ENCODE assay signal across 9 cellular contexts in the genomic region with DNA sequence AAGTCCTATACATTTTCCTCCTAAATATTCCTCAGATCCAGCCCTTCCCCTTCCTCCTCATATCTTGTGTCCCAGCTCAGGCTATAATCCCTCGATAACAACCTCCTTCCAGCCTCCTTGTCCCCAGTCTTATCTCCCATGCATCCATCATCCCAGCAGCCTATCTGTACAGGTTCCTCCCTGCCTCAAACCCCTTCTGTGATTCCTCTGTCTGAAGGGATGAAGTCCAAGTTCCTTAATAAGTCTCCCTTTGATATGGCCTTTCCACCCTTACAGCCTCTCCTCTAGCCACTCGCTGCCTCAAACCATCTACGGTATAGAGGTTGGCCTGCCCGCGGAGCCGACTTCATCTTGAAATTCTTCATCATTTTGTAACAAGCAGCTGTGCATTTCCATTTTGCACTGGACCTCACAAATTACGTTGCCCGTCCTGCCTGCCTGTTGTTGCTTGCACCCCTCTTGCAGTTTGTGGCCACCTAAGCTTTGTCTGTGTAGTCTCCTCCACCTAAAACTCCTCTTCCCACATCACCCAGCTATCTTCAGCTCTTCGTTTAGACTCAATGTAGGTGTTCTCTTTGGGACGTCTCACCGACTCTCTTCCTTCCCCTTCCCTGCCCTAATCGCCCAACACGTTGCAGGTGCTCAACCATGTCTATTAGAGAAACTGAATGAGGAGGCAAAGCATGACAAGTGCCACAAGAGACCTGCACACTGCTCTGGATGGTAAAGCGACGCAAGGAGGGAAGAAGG. TPM values are rescaled to one million over a fixed set of nuclear protein-coding genes. Genes with fewer than 3 reads are reported as not detected.
A peak's percentile ranks its signal among the peaks of the same experiment; 100 is the strongest.
DNase-seq lines count a peak whose midpoint lies in the region; ATAC-seq, FAIRE-seq and TF ChIP-seq lines count a peak whose summit lies in the region.
"Had no signal": no experiment of that assay in that cellular context is flagged by ENCODE, and none has a peak within 500 bp of the region (broad histone marks: within the 10 kb centered on the region; RNA-seq: fewer than 3 reads in every experiment).

No MANE protein-coding gene starts in this region.

- peak overlapping the region; percentile 83 for H3K27ac ChIP-seq in DND-41 (ENCODE audit: low read length)
- H3K27ac ChIP-seq in Panc1 (ENCODE audit: low read length), result peak overlapping the region; percentile 82
- no peak overlapping the region for H3K27ac ChIP-seq in endothelial cell of umbilical vein (ENCODE audit: insufficient read depth, low read depth, low read length)
- H3K27ac ChIP-seq in prostate gland, result peak overlapping the region; percentile 39 to 59

- in situ Hi-C loops in Panc1 (cut with HindIII; ENCODE audit: low pct_unique_long_range_greater_than_20kb, low sequenced_read_pairs), result no loop called here

- no TSS peak for BruUV-seq in Panc1 (replicated peaks; lab: Mats Ljungman, UMichigan)
- BruUV-seq in endothelial cell of umbilical vein (replicated peaks; lab: Mats Ljungman, UMichigan), result no TSS peak

- H4K20me1 ChIP-seq in DND-41 (ENCODE audit: insufficient read depth, low read length) (no peaks in the 10 kb centered on the region), endothelial cell of umbilical vein (replicated peaks; ENCODE audit: control insufficient read depth, extremely low read depth, insufficient read depth, low read length) (no peaks in the 10 kb centered on the region)

- H3K9me3 ChIP-seq in DND-41 (ENCODE audit: insufficient read depth, low read length, severe bottlenecking) (no peaks in the 10 kb centered on the region), Panc1 (ENCODE audit: control insufficient read depth, insufficient read depth, low read depth, low read length) (no peaks in the 10 kb centered on the region), endothelial cell of umbilical vein (replicated peaks; ENCODE audit: control insufficient read depth, insufficient read depth, low read length) (no peaks in the 10 kb centered on the region), prostate gland (no peaks in the 10 kb centered on the region), MG63 (no peaks in the 10 kb centered on the region)

- H3K79me2 ChIP-seq in DND-41 (ENCODE audit: insufficient read depth, low read length) (peaks cover 21% of the 10 kb centered on the region), endothelial cell of umbilical vein (ENCODE audit: control insufficient read depth, insufficient read depth, low read length) (no peaks in the 10 kb centered on the region)

- peaks cover 20% of the 10 kb centered on the region for H3K36me3 ChIP-seq in DND-41 (ENCODE audit: insufficient read depth, low read length)
- no peaks in the 10 kb centered on the region; the same call in 1 of the 2 replicates for H3K36me3 ChIP-seq in Panc1 (ENCODE audit: control insufficient read depth, insufficient read depth, low read length)
- H3K36me3 ChIP-seq in endothelial cell of umbilical vein (ENCODE audit: control insufficient read depth in 2 of 2, extremely low read depth in 1 of 2, insufficient read depth in 2 of 2, low read length in 2 of 2), result peaks cover 0 to 9% of the 10 kb centered on the region in 2 experiments
- H3K36me3 ChIP-seq in prostate gland, result peaks cover 5 to 10% of the 10 kb centered on the region in 2 donors
- H3K36me3 ChIP-seq in MG63, result peaks cover 15% of the 10 kb centered on the region

- CTCF ChIA-PET in Panc1 (lab: Charles Lee), result interaction anchor here (0.6 to 2.2 kb wide), 14 partner anchors 9 to 81 kb away, joined by 3 to 22 read pairs (median 6); a partner anchor contains a TSS
- CTCF ChIA-PET in endothelial cell of umbilical vein (lab: Charles Lee), result interaction anchor here (0.8 to 15.7 kb wide), 23 partner anchors 9 to 135 kb away, joined by 3 to 469 read pairs (median 5); a partner anchor contains a TSS

- peaks cover 32% of the 10 kb centered on the region for H3K4me1 ChIP-seq in DND-41 (ENCODE audit: insufficient read depth, low read length)
- peaks cover 20% of the 10 kb centered on the region for H3K4me1 ChIP-seq in Panc1 (ENCODE audit: control insufficient read depth, insufficient read depth, low read length)
- H3K4me1 ChIP-seq in endothelial cell of umbilical vein (ENCODE audit: control insufficient read depth, extremely low read depth, insufficient read depth, low read length), result peaks cover 6% of the 10 kb centered on the region
- no peaks in the 10 kb centered on the region for H3K4me1 ChIP-seq in prostate gland (replicated peaks)

- TF ChIP-seq POLR2A in endothelial cell of umbilical vein (IDR thresholded peaks at IDR 0.05; ENCODE audit: low read depth, low read length) (no peak), prostate gland (IDR thresholded peaks at IDR 0.05) (no peak)

- no peak for FAIRE-seq in endothelial cell of umbilical vein (lab: Jason Lieb, UNC)

- intact Hi-C loops in Panc1 (cut with micrococcal nuclease; ENCODE audit: unreplicated experiment), result loop anchor here (5.0 kb wide), 1 partner anchor 128 kb away; a partner anchor contains a TSS
- intact Hi-C loops in endothelial cell of umbilical vein (cut with micrococcal nuclease), result loop anchor here (1.0 kb wide), 2 partner anchors 21 to 74 kb away; a partner anchor contains a TSS
- intact Hi-C loops in prostate gland (cut with DNase I), result loop anchor here (2.0 to 5.0 kb wide), 2 partner anchors 21 to 73 kb away; a partner anchor contains a TSS

- DNase-seq in DND-41, result no peak
- no peak for DNase-seq in Panc1 (ENCODE audit: low read depth, low spot score)
- DNase-seq in endothelial cell of umbilical vein (ENCODE audit: low read depth, low spot score), result no peak
- no peak for DNase-seq in prostate gland (ENCODE audit: low spot score)
- DNase-seq in NCI-H82 treated with DMSO at 0.1 percent for 48 hours (lab: John Stamatoyannopoulos, UW; ENCODE audit: unreplicated experiment), result no peak
- DNase-seq in epidermal melanocyte (ENCODE audit: insufficient read length, low spot score), result no peak
- no peak for DNase-seq in MG63

- 51% methylated on average over 15 of the region's 15 CpGs for WGBS in prostate gland

- dilution Hi-C loops in endothelial cell of umbilical vein (cut with MboI; ENCODE audit: extremely low pct_ligation_motif_present, low sequenced_read_pairs), result no loop called here

- TF ChIP-seq CTCF in DND-41 (IDR thresholded peaks at IDR 0.05; ENCODE audit: borderline replicate concordance, extremely low read depth, low read length, poor library complexity, severe bottlenecking) (no peak), Panc1 (IDR thresholded peaks at IDR 0.05) (no peak), endothelial cell of umbilical vein (IDR thresholded peaks at IDR 0.05; ENCODE audit: extremely low read depth in 1 of 2, insufficient read depth in 1 of 2, low read depth in 1 of 2, low read length in 2 of 2) (no peak), prostate gland (IDR thresholded peaks at IDR 0.05) (no peak)

- H3K4me3 ChIP-seq in DND-41 (ENCODE audit: low read depth in 1 of 2, low read length in 2 of 2) (peak overlapping the region; percentile 7 to 91; a peak in 3 of 4 replicates), Panc1 (ENCODE audit: low read depth in 2 of 2, low read length in 2 of 2) (peak overlapping the region; percentile 65 to 84), endothelial cell of umbilical vein (replicated peaks in 1 of 3; ENCODE audit: insufficient read depth in 1 of 3, low read depth in 1 of 3, low read length in 3 of 3) (peak overlapping the region in 1 of 3 experiments; percentile 18), prostate gland (peak overlapping the region in 1 of 2 donors; percentile 15), MG63 (no peak overlapping the region)

- H3K9me1 ChIP-seq in endothelial cell of umbilical vein (replicated peaks; ENCODE audit: control insufficient read depth, extremely low read depth, insufficient read depth, low read length), result no peaks in the 10 kb centered on the region

- POLR2A ChIA-PET in Panc1 (lab: Charles Lee), result interaction anchor here (0.6 to 1.0 kb wide), 6 partner anchors 15 to 422 kb away, joined by 3 to 14 read pairs (median 4); no protein-coding TSS in a partner anchor
- POLR2A ChIA-PET in endothelial cell of umbilical vein (lab: Charles Lee), result interaction anchor here (1.2 kb wide), 1 partner anchor 48 kb away, joined by 3 read pairs; no protein-coding TSS in a partner anchor

- ATAC-seq in DND-41 (ENCODE audit: insufficient read depth, low read depth), result no peak
- no peak for ATAC-seq in Panc1
- ATAC-seq in HG02970 (IDR thresholded peaks at IDR 0.05; ENCODE audit: low FRiP score, unreplicated experiment), result no peak

- H3K4me2 ChIP-seq in DND-41 (ENCODE audit: insufficient read depth, low read length), result peak overlapping the region; percentile 82
- H3K4me2 ChIP-seq in endothelial cell of umbilical vein (ENCODE audit: insufficient read depth, low read length), result peak overlapping the region; percentile 44

- H3K27me3 ChIP-seq in DND-41 (ENCODE audit: insufficient read depth, low read length, poor library complexity), result no peaks in the 10 kb centered on the region
- no peaks in the 10 kb centered on the region for H3K27me3 ChIP-seq in Panc1 (ENCODE audit: control insufficient read depth, insufficient read depth, low read length)
- H3K27me3 ChIP-seq in endothelial cell of umbilical vein (ENCODE audit: control insufficient read depth in 2 of 2, insufficient read depth in 2 of 2, low read length in 2 of 2), result no peaks in the 10 kb centered on the region
- no peaks in the 10 kb centered on the region for H3K27me3 ChIP-seq in prostate gland (replicated peaks; ENCODE audit: insufficient read depth)
- no peaks in the 10 kb centered on the region for H3K27me3 ChIP-seq in MG63

- peak overlapping the region; percentile 98 for H2AFZ ChIP-seq in DND-41 (ENCODE audit: low read depth, low read length)
- H2AFZ ChIP-seq in endothelial cell of umbilical vein (ENCODE audit: low read depth, low read length), result peak overlapping the region; percentile 93

- H3K9ac ChIP-seq in DND-41 (ENCODE audit: low read depth, low read length) (peak overlapping the region; percentile 76), endothelial cell of umbilical vein (replicated peaks; ENCODE audit: extremely low read depth, insufficient read depth, low read length) (no peak overlapping the region)

RNA-seq across cellular contexts. Expression of a gene that starts 0.8 kb away (rescaled TPM):
- total RNA-seq in Panc1 (2021; ENCODE audit: unreplicated experiment), result 193 TPM
- 137 TPM for polyA plus RNA-seq in Panc1 (2012; ENCODE audit: insufficient read length)
- total RNA-seq in endothelial cell of umbilical vein, result 109 and 122 TPM in 2 replicates
- polyA plus RNA-seq in endothelial cell of umbilical vein, result 128 and 139 TPM in 2 replicates
- 74.8 and 79.0 TPM in 2 replicates for polyA plus RNA-seq in endothelial cell of umbilical vein (2011; cell fraction: cytosol; rRNA removed)
- 1,121 and 1,379 TPM in 2 replicates for polyA plus RNA-seq in endothelial cell of umbilical vein (2011; cell fraction: nucleus; rRNA removed)
- polyA plus RNA-seq in endothelial cell of umbilical vein (2012), result 88.3 and 108 TPM in 2 replicates
- polyA minus RNA-seq in endothelial cell of umbilical vein, result 156 and 174 TPM in 2 replicates
- polyA minus RNA-seq in endothelial cell of umbilical vein (2011; cell fraction: cytosol; rRNA and poly(A)+ RNA removed), result 29.1 TPM
- polyA minus RNA-seq in endothelial cell of umbilical vein (2011; cell fraction: nucleus; rRNA and poly(A)+ RNA removed), result 114 and 116 TPM in 2 replicates
- total RNA-seq in prostate gland, result 100 to 1,000 TPM; 185 to 193 TPM
- total RNA-seq in MG63 (2014; rRNA removed; shearing (Covaris generic); ENCODE audit: low replicate concordance), result 53.3 and 59.4 TPM in 2 replicates

RNA-seq across cellular contexts. Expression of a gene that starts 12.5 kb away (rescaled TPM):
- total RNA-seq in Panc1 (2021; ENCODE audit: unreplicated experiment), result 0.18 TPM
- not detected for polyA plus RNA-seq in Panc1 (2012; ENCODE audit: insufficient read length)
- total RNA-seq in endothelial cell of umbilical vein, result not detected in 2 replicates
- polyA plus RNA-seq in endothelial cell of umbilical vein, result not detected in 2 replicates
- not detected in 2 replicates for polyA plus RNA-seq in endothelial cell of umbilical vein (2011; cell fraction: cytosol; rRNA removed)
- polyA plus RNA-seq in endothelial cell of umbilical vein (2011; cell fraction: nucleus; rRNA removed), result not detected in 2 replicates
- polyA plus RNA-seq in endothelial cell of umbilical vein (2012), result 0.11 and 0.18 TPM in 2 replicates
- polyA minus RNA-seq in endothelial cell of umbilical vein, result not detected in 2 replicates
- not detected for polyA minus RNA-seq in endothelial cell of umbilical vein (2011; cell fraction: cytosol; rRNA and poly(A)+ RNA removed)
- polyA minus RNA-seq in endothelial cell of umbilical vein (2011; cell fraction: nucleus; rRNA and poly(A)+ RNA removed), result not detected in 2 replicates
- 10 to 100 TPM; 19.9 to 59.7 TPM for total RNA-seq in prostate gland
- not detected in 2 replicates for total RNA-seq in MG63 (2014; rRNA removed; shearing (Covaris generic); ENCODE audit: low replicate concordance)
- total RNA-seq: dermis microvascular lymphatic vessel endothelial cell had no signal

RNA-seq across cellular contexts. Expression of a gene that starts 28.8 kb away (rescaled TPM):
- total RNA-seq in Panc1 (2021; ENCODE audit: unreplicated experiment), result 20.1 TPM
- 19.3 TPM for polyA plus RNA-seq in Panc1 (2012; ENCODE audit: insufficient read length)
- 20.6 and 22.0 TPM in 2 replicates for total RNA-seq in endothelial cell of umbilical vein
- 19.7 and 22.1 TPM in 2 replicates for polyA plus RNA-seq in endothelial cell of umbilical vein
- polyA plus RNA-seq in endothelial cell of umbilical vein (2011; cell fraction: cytosol; rRNA removed), result 16.9 and 17.2 TPM in 2 replicates
- 10.0 and 11.7 TPM in 2 replicates for polyA plus RNA-seq in endothelial cell of umbilical vein (2011; cell fraction: nucleus; rRNA removed)
- polyA plus RNA-seq in endothelial cell of umbilical vein (2012), result 15.2 and 18.0 TPM in 2 replicates
- polyA minus RNA-seq in endothelial cell of umbilical vein, result 27.0 and 29.8 TPM in 2 replicates
- polyA minus RNA-seq in endothelial cell of umbilical vein (2011; cell fraction: cytosol; rRNA and poly(A)+ RNA removed), result 23.4 TPM
- 5.3 and 8.8 TPM in 2 replicates for polyA minus RNA-seq in endothelial cell of umbilical vein (2011; cell fraction: nucleus; rRNA and poly(A)+ RNA removed)
- 10 to 100 TPM; 37.3 to 55.2 TPM for total RNA-seq in prostate gland
- 41.4 and 89.7 TPM in 2 replicates for total RNA-seq in MG63 (2014; rRNA removed; shearing (Covaris generic); ENCODE audit: low replicate concordance)

Comparison
In these comparisons a context has a peak if more than half of its experiments do, and no peak if none do; other contexts are left out.
1. RNA of a gene that starts 12.5 kb away (total RNA-seq): 19.9 to 59.7 TPM in prostate gland; 0.18 TPM in Panc1 (single experiment), not detected in endothelial cell of umbilical vein and not detected in MG63; every median in the first group is over 10 times any median in the second.